ENCODE assay signal across 12 cellular contexts in genomic region chr7:73971701-73972341, GRCh38. TPM values are rescaled to one million over a fixed set of nuclear protein-coding genes. Genes with fewer than 3 reads are reported as not detected.
A peak's percentile ranks its signal among the peaks of the same experiment; 100 is the strongest.
DNase-seq lines count a peak whose midpoint lies in the region; ATAC-seq and TF ChIP-seq lines count a peak whose summit lies in the region.
"Had no signal": no experiment of that assay in that cellular context is flagged by ENCODE, and none has a peak within 500 bp of the region (broad histone marks: within the 10 kb centered on the region; RNA-seq: fewer than 3 reads in every experiment).

No MANE protein-coding gene starts in this region.

- H3K27ac ChIP-seq in HCT116 (ENCODE audit: low read depth, low read length) (no peak overlapping the region), SK-N-SH (ENCODE audit: low read depth in 2 of 2, low read length in 1 of 2) (peak overlapping the region in 1 of 2 experiments; percentile 76; a peak in 2 of 4 replicates), ovary (no peak overlapping the region)
- H3K27ac ChIP-seq: Peyer's patch had no signal

- H3K9me3 ChIP-seq in HCT116 (ENCODE audit: control insufficient read depth in 1 of 2, insufficient read depth in 1 of 2, low read depth in 1 of 2, low read length in 2 of 2): no peaks in the 10 kb centered on the region
- H3K9me3 ChIP-seq in SK-N-SH: no peaks in the 10 kb centered on the region
- H3K9me3 ChIP-seq in ovary: no peaks in the 10 kb centered on the region
- H3K9me3 ChIP-seq: Peyer's patch had no signal

- H3K9me3 Mint-ChIP-seq in stimulated activated naive B cell treated with anti-CD40 and anti-IgM and Interleukin-4, amounts not matched to agents 10 μg/mL and 1 μg/mL and 100 μg/mL, for 72 hours: peaks cover 3 to 4% of the 10 kb centered on the region in 2 donors
- H3K9me3 Mint-ChIP-seq: activated naive CD4-positive, alpha-beta T cell treated with anti-CD3 and anti-CD28 coated beads, Interleukin-2, amount 50 U/mL, for 72 hours had no signal

- TF ChIP-seq CTCF in HCT116 (IDR thresholded peaks at IDR 0.05 in 2 of 3, conservative IDR thresholded peaks at IDR 0.05 in 1 of 3; ENCODE audit: borderline replicate concordance in 1 of 3, insufficient read depth in 1 of 3, low read depth in 2 of 3, low read length in 2 of 3): peak; percentile 45 to 62 (median 58); a peak in 5 of 6 replicates
- TF ChIP-seq CTCF in SK-N-SH (IDR thresholded peaks at IDR 0.05): no peak
- no peak for TF ChIP-seq CTCF in ovary (IDR thresholded peaks at IDR 0.05)

- H3K36me3 ChIP-seq in HCT116 (ENCODE audit: control insufficient read depth in 1 of 2, insufficient read depth in 2 of 2, low read length in 2 of 2) (no peaks in the 10 kb centered on the region), SK-N-SH (replicated peaks in 1 of 2; ENCODE audit: control insufficient read depth in 1 of 2, insufficient read depth in 2 of 2, low read length in 1 of 2) (no peaks in the 10 kb centered on the region), ovary (no peaks in the 10 kb centered on the region)
- H3K36me3 ChIP-seq: Peyer's patch had no signal

- DNase-seq in HCT116 (ENCODE audit: low read depth, low spot score) (peak; percentile 47), SK-N-SH (peak; percentile 60), iPS DF 19.7 (ENCODE audit: low read depth, low spot score) (peak; percentile 65), ovary (no peak), A172 (ENCODE audit: low spot score) (no peak)
- no peak for DNase-seq in stimulated activated naive B cell treated with anti-CD40 and anti-IgM and Interleukin-4, amounts not matched to agents 10 μg/mL and 1 μg/mL and 100 μg/mL, for 72 hours
- DNase-seq: activated CD4-positive, CD25-positive, alpha-beta regulatory T cell treated with anti-CD3 and anti-CD28 coated beads, Interleukin-2, amount 50 U/mL, for 72 hours; effector CD4-positive, alpha-beta T cell; NCI-H1436 treated with DMSO at 0.1 percent for 48 hours had no signal

- no peak overlapping the region for H3K4me2 ChIP-seq in HCT116 (ENCODE audit: low read length)
- H3K4me2 ChIP-seq in SK-N-SH: no peak overlapping the region

- peaks cover 0 to 2% of the 10 kb centered on the region in 2 donors for H3K36me3 Mint-ChIP-seq in stimulated activated naive B cell treated with anti-CD40 and anti-IgM and Interleukin-4, amounts not matched to agents 10 μg/mL and 1 μg/mL and 100 μg/mL, for 72 hours
- H3K36me3 Mint-ChIP-seq: activated naive CD4-positive, alpha-beta T cell treated with anti-CD3 and anti-CD28 coated beads, Interleukin-2, amount 50 U/mL, for 72 hours had no signal

- H3K4me1 ChIP-seq in HCT116 (ENCODE audit: control insufficient read depth in 1 of 2, insufficient read depth in 2 of 2, low read length in 2 of 2) (no peaks in the 10 kb centered on the region), SK-N-SH (ENCODE audit: control insufficient read depth in 1 of 2, insufficient read depth in 2 of 2, low read depth in 1 of 2, low read length in 1 of 2) (peaks cover 0 to 23% of the 10 kb centered on the region in 2 experiments; a peak in 1 of 4 replicates), ovary (ENCODE audit: insufficient read depth) (no peaks in the 10 kb centered on the region)

- 86% methylated on average over 13 of the region's 13 CpGs for WGBS in SK-N-SH (ENCODE audit: low lambda C conversion rate)
- WGBS in ovary, 3 donors: 76 to 79% (median 78%) methylated on average over 13 of the region's 13 CpGs

- H3K4me3 ChIP-seq in HCT116 (replicated peaks in 1 of 2; ENCODE audit: low read depth in 1 of 2, low read length in 2 of 2): no peak overlapping the region
- no peak overlapping the region for H3K4me3 ChIP-seq in SK-N-SH (ENCODE audit: low read depth in 2 of 2, low read length in 1 of 2)
- no peak overlapping the region for H3K4me3 ChIP-seq in ovary
- H3K4me3 ChIP-seq: Peyer's patch had no signal

- H3K79me2 ChIP-seq in HCT116 (ENCODE audit: insufficient read depth, low read length): no peaks in the 10 kb centered on the region
- no peaks in the 10 kb centered on the region for H3K79me2 ChIP-seq in SK-N-SH (ENCODE audit: insufficient read depth)

- no peak overlapping the region for H3K4me3 Mint-ChIP-seq in stimulated activated naive B cell treated with anti-CD40 and anti-IgM and Interleukin-4, amounts not matched to agents 10 μg/mL and 1 μg/mL and 100 μg/mL, for 72 hours

- no peaks in the 10 kb centered on the region for H3F3A ChIP-seq in SK-N-SH (replicated peaks; ENCODE audit: insufficient read depth)

- TF ChIP-seq POLR2A in HCT116 (IDR thresholded peaks at IDR 0.05; ENCODE audit: borderline replicate concordance, extremely low read depth, insufficient read depth, insufficient read length) (no peak), ovary (IDR thresholded peaks at IDR 0.05) (no peak)

- CTCF ChIA-PET in HCT116 (lab: Charles Lee) (no interaction called here), SK-N-SH (lab: Yijun Ruan, JAX) (interaction anchor here (0.7 to 5.0 kb wide), 8 partner anchors 9 to 106 kb away, joined by 3 to 25 read pairs (median 4); no protein-coding TSS in a partner anchor)

- BruUV-seq in HCT116 (replicated peaks; lab: Mats Ljungman, UMichigan): no TSS peak

- H3K27ac Mint-ChIP-seq in stimulated activated naive B cell treated with anti-CD40 and anti-IgM and Interleukin-4, amounts not matched to agents 10 μg/mL and 1 μg/mL and 100 μg/mL, for 72 hours: no peak overlapping the region

- H3K27me3 Mint-ChIP-seq in stimulated activated naive B cell treated with anti-CD40 and anti-IgM and Interleukin-4, amounts not matched to agents 10 μg/mL and 1 μg/mL and 100 μg/mL, for 72 hours: peaks cover 11 to 25% of the 10 kb centered on the region in 2 donors

- H2AFZ ChIP-seq in HCT116 (ENCODE audit: low read depth, low read length, poor library complexity, severe bottlenecking) (no peak overlapping the region), SK-N-SH (ENCODE audit: low read depth) (no peak overlapping the region)

- H3K27me3 ChIP-seq in HCT116 (ENCODE audit: insufficient read depth, low read length) (no peaks in the 10 kb centered on the region), SK-N-SH (ENCODE audit: insufficient read depth) (no peaks in the 10 kb centered on the region), ovary (no peaks in the 10 kb centered on the region)
- H3K27me3 ChIP-seq: Peyer's patch had no signal

- TF ChIP-seq EP300 in SK-N-SH (IDR thresholded peaks at IDR 0.05; ENCODE audit: borderline replicate concordance in 1 of 2, low read depth in 1 of 2, low read length in 1 of 2) (no peak), ovary (IDR thresholded peaks at IDR 0.05) (no peak)

- TF ChIP-seq RAD21 in HCT116 (IDR thresholded peaks at IDR 0.05; ENCODE audit: low read depth) (peak; percentile 46), SK-N-SH (IDR thresholded peaks at IDR 0.05; ENCODE audit: low read length) (no peak)

- H3K9me2 ChIP-seq in HCT116 (ENCODE audit: insufficient read depth) (no peaks in the 10 kb centered on the region), SK-N-SH (no peaks in the 10 kb centered on the region)

- RAD21 ChIA-PET in HCT116 (lab: Charles Lee; ENCODE audit: low non-redundant PET in 1 of 2, low total read pairs in 2 of 2, uncharacterized antibody in 2 of 2, unreplicated experiment in 2 of 2): no interaction called here

- H3K9ac ChIP-seq in HCT116 (ENCODE audit: low read length) (no peak overlapping the region), SK-N-SH (no peak overlapping the region)

- POLR2A ChIA-PET in HCT116 (lab: Charles Lee) (no interaction called here), SK-N-SH (lab: Yijun Ruan, JAX) (interaction anchor here (1.3 kb wide), 1 partner anchor 56 kb away, joined by 3 read pairs; the partner anchor contains the start of gene ELN)

- peaks cover 12 to 15% of the 10 kb centered on the region in 2 donors for H3K4me1 Mint-ChIP-seq in stimulated activated naive B cell treated with anti-CD40 and anti-IgM and Interleukin-4, amounts not matched to agents 10 μg/mL and 1 μg/mL and 100 μg/mL, for 72 hours

- intact Hi-C loops in HCT116 (cut with micrococcal nuclease) (no loop called here), ovary (cut with DNase I) (no loop called here)

- H4K20me1 ChIP-seq in HCT116 (ENCODE audit: insufficient read depth) (no peaks in the 10 kb centered on the region), SK-N-SH (ENCODE audit: insufficient read depth) (no peaks in the 10 kb centered on the region)

- ATAC-seq in HCT116 (peak; percentile 97), GM18858 (IDR thresholded peaks at IDR 0.05; ENCODE audit: unreplicated experiment) (no peak)
- peak; percentile 8 to 37 for ATAC-seq in stimulated activated naive B cell treated with anti-CD40 and anti-IgM and Interleukin-4, amounts not matched to agents 10 μg/mL and 1 μg/mL and 100 μg/mL, for 72 hours (replicated peaks)
- ATAC-seq: activated naive CD4-positive, alpha-beta T cell treated with anti-CD3 and anti-CD28 coated beads, Interleukin-2, amount 50 U/mL, for 72 hours had no signal

TF ChIP-seq in HCT116, 20 proteins besides CTCF, POLR2A, EP300 and RAD21:
- TF ChIP-seq ZFX (IDR thresholded peaks at IDR 0.05) (no peak), MAX (IDR thresholded peaks at IDR 0.05) (peak; percentile 44; the same call in 1 of the 2 replicates)

TF ChIP-seq in SK-N-SH, 30 proteins besides CTCF, POLR2A, EP300 and RAD21 (continues in another document):
- TF ChIP-seq RCOR1 (IDR thresholded peaks at IDR 0.05; ENCODE audit: low read length) (no peak), MXI1 (IDR thresholded peaks at IDR 0.05; ENCODE audit: low read depth, low read length) (no peak), TEAD4 (IDR thresholded peaks at IDR 0.05; ENCODE audit: borderline replicate concordance, insufficient read depth) (no peak), TCF12 (IDR thresholded peaks at IDR 0.05) (no peak), SMC3 (IDR thresholded peaks at IDR 0.05; ENCODE audit: low read depth, low read length) (no peak), EZH2phosphoT487 (IDR thresholded peaks at IDR 0.05; ENCODE audit: borderline replicate concordance, low read depth) (no peak), JUND (IDR thresholded peaks at IDR 0.05) (no peak), RXRA (IDR thresholded peaks at IDR 0.05; ENCODE audit: borderline replicate concordance, low read depth) (no peak), FOXJ3 (CRISPR knock-in tag; IDR thresholded peaks at IDR 0.05) (no peak)
- TF ChIP-seq, protein P1, sequence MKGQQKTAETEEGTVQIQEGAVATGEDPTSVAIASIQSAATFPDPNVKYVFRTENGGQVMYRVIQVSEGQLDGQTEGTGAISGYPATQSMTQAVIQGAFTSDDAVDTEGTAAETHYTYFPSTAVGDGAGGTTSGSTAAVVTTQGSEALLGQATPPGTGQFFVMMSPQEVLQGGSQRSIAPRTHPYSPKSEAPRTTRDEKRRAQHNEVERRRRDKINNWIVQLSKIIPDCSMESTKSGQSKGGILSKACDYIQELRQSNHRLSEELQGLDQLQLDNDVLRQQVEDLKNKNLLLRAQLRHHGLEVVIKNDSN (IDR thresholded peaks at IDR 0.05; ENCODE audit: borderline replicate concordance, low read depth): no peak

RNA-seq across cellular contexts. Expression of gene ELN, which starts 56.2 kb away (rescaled TPM):
- 0.17 TPM for total RNA-seq in HCT116 (2021; ENCODE audit: unreplicated experiment)
- polyA plus RNA-seq in HCT116 (2012): 0.07 and 0.09 TPM in 2 replicates
- 8.9 and 12.5 TPM in 2 replicates for polyA plus RNA-seq in SK-N-SH (2012; rRNA removed)
- 3.6 and 6.1 TPM in 2 replicates for polyA plus RNA-seq in SK-N-SH (2012; cell fraction: cytosol; rRNA removed)
- polyA plus RNA-seq in SK-N-SH (2012; cell fraction: nucleus; rRNA removed): 10.6 and 13.4 TPM in 2 replicates
- 10 to 100 TPM; 17.6 to 51.5 (median 39.1) TPM for total RNA-seq in ovary
- polyA plus RNA-seq in ovary: 10 to 100 TPM; 13.2 to 38.1 TPM
- total RNA-seq in A172 (2014; rRNA removed; shearing (Covaris generic)): 0.41 and 0.50 TPM in 2 replicates
- total RNA-seq: activated naive CD4-positive, alpha-beta T cell treated with anti-CD3 and anti-CD28 coated beads, Interleukin-2, amount 50 U/mL, for 72 hours had no signal

Comparison
In these comparisons a context has a peak if more than half of its experiments do, and no peak if none do; other contexts are left out.
1. DNase-seq: peak in HCT116 (single experiment), SK-N-SH (single experiment) and iPS DF 19.7 (single experiment); none in stimulated activated naive B cell treated with anti-CD40 and anti-IgM and Interleukin-4, amounts not matched to agents 10 μg/mL and 1 μg/mL and 100 μg/mL, for 72 hours (single experiment), ovary (0 of 5) and A172 (single experiment).
2. CTCF ChIP-seq: peak in HCT116 (3 of 3); none in SK-N-SH (single experiment) and ovary (0 of 3).
3. RNA of gene ELN, which starts 56.2 kb away (total RNA-seq): 17.6 to 51.5 TPM in ovary; 0.41 to 0.50 TPM in A172 and 0.17 TPM in HCT116 (single experiment); every median in the first group is over 10 times any median in the second.
4. Of the 11 proteins assayed by ChIP-seq in both SK-N-SH and HCT116: peak only in SK-N-SH: none; only in HCT116: CTCF, MAX and RAD21; in both: none; in neither: 8.